Comparison of ENCODE assay signal across 7 cellular contexts in the genomic region with DNA sequence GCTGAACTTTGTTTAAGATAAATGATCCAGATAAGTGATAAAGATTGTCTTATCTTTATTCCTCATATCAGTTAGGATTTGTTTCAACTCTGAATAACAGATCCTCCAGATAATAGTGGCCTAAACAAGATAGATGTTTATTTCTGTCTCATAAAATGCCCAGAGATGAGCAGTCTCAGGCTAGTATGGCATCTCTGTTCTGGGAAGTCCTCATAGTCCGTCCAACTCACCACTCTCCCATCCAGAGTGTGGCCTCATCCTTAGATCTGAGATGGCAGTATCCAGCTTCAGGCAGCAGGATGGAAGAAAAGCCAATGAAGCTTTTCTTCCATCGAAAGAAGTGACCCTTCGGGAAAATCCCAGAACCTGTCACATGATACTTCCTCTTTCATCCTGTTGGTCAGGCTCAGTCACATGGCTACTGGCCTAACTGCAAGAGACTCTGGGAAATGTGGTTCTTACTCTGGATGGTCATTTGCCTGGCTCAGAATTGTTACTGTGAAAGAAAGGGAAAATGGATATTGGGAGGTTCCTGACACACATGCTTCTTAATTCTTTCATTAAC. TPM values are rescaled to one million over a fixed set of nuclear protein-coding genes. Genes with fewer than 3 reads are reported as not detected.
A peak's percentile ranks its signal among the peaks of the same experiment; 100 is the strongest.
DNase-seq lines count a peak whose midpoint lies in the region; ATAC-seq and TF ChIP-seq lines count a peak whose summit lies in the region.

No MANE protein-coding gene starts in this region.

- no peak overlapping the region for H3K23ac ChIP-seq in neuronal stem cell (ENCODE audit: low read depth, low read length, poor library complexity)

- intact Hi-C loops in CD14-positive monocyte (cut with micrococcal nuclease), result no loop called here

- H2BK12ac ChIP-seq in neuronal stem cell (ENCODE audit: low read length), result no peak overlapping the region

- H2AFZ ChIP-seq in GM23338 (no peak overlapping the region), OCI-LY3 (ENCODE audit: low read depth, low read length) (peak overlapping the region; percentile 88), neuronal stem cell (ENCODE audit: low read length) (peak overlapping the region; percentile 95)

- WGBS in neuronal stem cell (ENCODE audit: extremely low coverage in 2 of 2, insufficient read length in 2 of 2, insufficient replicate concordance in 1 of 2), 2 donors, result no CpG with 5 or more reads among the region's 3 CpGs

- ATAC-seq in GM23338, result peak; percentile 98
- no peak for ATAC-seq in HG03565 (IDR thresholded peaks at IDR 0.05; ENCODE audit: unreplicated experiment)

- H3K9ac ChIP-seq in OCI-LY3 (ENCODE audit: low read length), result peak overlapping the region; percentile 72
- H3K9ac ChIP-seq in neuronal stem cell (ENCODE audit: low read depth, low read length, poor library complexity), result no peak overlapping the region

- no peaks in the 10 kb centered on the region for H3K79me1 ChIP-seq in neuronal stem cell (ENCODE audit: low read depth, low read length)

- H3K36me3 ChIP-seq in GM23338 (ENCODE audit: insufficient read depth) (no peaks in the 10 kb centered on the region), OCI-LY3 (replicated peaks; ENCODE audit: low read depth, low read length) (no peaks in the 10 kb centered on the region), neuronal stem cell (replicated peaks in 1 of 2; ENCODE audit: control insufficient read depth in 2 of 2, insufficient read depth in 2 of 2, low read length in 2 of 2) (no peaks in the 10 kb centered on the region)

- H3K4me2 ChIP-seq in GM23338 (peak overlapping the region; percentile 71), OCI-LY3 (ENCODE audit: low read length) (peak overlapping the region; percentile 77), neuronal stem cell (ENCODE audit: insufficient read depth, low read length, poor library complexity, severe bottlenecking) (peak overlapping the region; percentile 35)

- TF ChIP-seq CTCF in GM23338 (conservative IDR thresholded peaks at IDR 0.05; ENCODE audit: low read depth in 2 of 2) (no peak), OCI-LY3 (IDR thresholded peaks at IDR 0.05; ENCODE audit: low read depth, low read length) (no peak), CD14-positive monocyte (IDR thresholded peaks at IDR 0.05) (no peak)

- H3K9me3 ChIP-seq in OCI-LY3 (ENCODE audit: insufficient read depth, low read length) (no peaks in the 10 kb centered on the region), neuronal stem cell (replicated peaks in 1 of 2; ENCODE audit: control insufficient read depth in 2 of 2, insufficient read depth in 1 of 2, low read depth in 1 of 2, low read length in 2 of 2) (no peaks in the 10 kb centered on the region)

- DNase-seq in GM23338 (ENCODE audit: low spot score) (peak; percentile 85), epidermal melanocyte (ENCODE audit: insufficient read length, low spot score) (peak; percentile 31), neuronal stem cell (ENCODE audit: low spot score) (peak; percentile 42), DMS79 treated with DMSO at 0.1 percent for 48 hours (lab: John Stamatoyannopoulos, UW) (no peak), CD14-positive monocyte (ENCODE audit: low spot score) (no peak)

- H3K4me1 ChIP-seq in GM23338 (ENCODE audit: insufficient read depth) (peaks cover 6% of the 10 kb centered on the region), OCI-LY3 (ENCODE audit: low read length) (peaks cover 9% of the 10 kb centered on the region), neuronal stem cell (ENCODE audit: control insufficient read depth in 2 of 2, insufficient read depth in 1 of 2, low read depth in 1 of 2, low read length in 2 of 2) (peaks cover under 1 to 8% of the 10 kb centered on the region in 2 donors)

- no peaks in the 10 kb centered on the region for H3K36me3 Mint-ChIP-seq in GM23338 (ENCODE audit: low read depth)
- peaks cover 7 to 9% of the 10 kb centered on the region in 2 donors for H3K36me3 Mint-ChIP-seq in CD14-positive monocyte

- no peak overlapping the region for H4K8ac ChIP-seq in neuronal stem cell (ENCODE audit: low read depth, low read length)

- H3K4me1 Mint-ChIP-seq in GM23338, result peaks cover 6% of the 10 kb centered on the region
- H3K4me1 Mint-ChIP-seq in CD14-positive monocyte, result peaks cover 23% of the 10 kb centered on the region

- H3K18ac ChIP-seq in neuronal stem cell (ENCODE audit: low read length), result no peak overlapping the region

- H3K9me2 ChIP-seq in GM23338 (ENCODE audit: insufficient read depth), result no peaks in the 10 kb centered on the region

- H4K91ac ChIP-seq in neuronal stem cell (ENCODE audit: low read depth, low read length, poor library complexity), result no peak overlapping the region

- H3K4ac ChIP-seq in neuronal stem cell (ENCODE audit: low read length), result no peak overlapping the region

- H3K4me3 ChIP-seq in GM23338, result peak overlapping the region; percentile 50
- H3K4me3 ChIP-seq in OCI-LY3 (ENCODE audit: low read length), result peak overlapping the region; percentile 83
- peak overlapping the region; percentile 60 to 71 for H3K4me3 ChIP-seq in neuronal stem cell (ENCODE audit: low read length in 2 of 2)

- H3K4me3 Mint-ChIP-seq in GM23338 (peak overlapping the region; percentile 95), CD14-positive monocyte (peak overlapping the region in 1 of 2 donors; percentile 65)

- H2AK5ac ChIP-seq in neuronal stem cell (ENCODE audit: low read depth, low read length), result no peak overlapping the region

- H2BK120ac ChIP-seq in neuronal stem cell (ENCODE audit: low read depth, low read length), result no peak overlapping the region

- H3K27ac Mint-ChIP-seq in GM23338 (peak overlapping the region; percentile 90), CD14-positive monocyte (peak overlapping the region in 2 of 7 donors; percentile 6 to 35)

- H3K14ac ChIP-seq in neuronal stem cell (ENCODE audit: low read length), result no peak overlapping the region

- H3K79me2 ChIP-seq in GM23338 (replicated peaks; ENCODE audit: insufficient read depth), result no peaks in the 10 kb centered on the region
- H3K79me2 ChIP-seq in OCI-LY3 (ENCODE audit: low read length), result no peaks in the 10 kb centered on the region

- H3F3A ChIP-seq in GM23338 (replicated peaks; ENCODE audit: low read depth), result no peaks in the 10 kb centered on the region

- no peak overlapping the region for H3K27ac ChIP-seq in GM23338 (ENCODE audit: low read depth)
- peak overlapping the region; percentile 34 for H3K27ac ChIP-seq in OCI-LY3 (ENCODE audit: low read length)
- no peak overlapping the region for H3K27ac ChIP-seq in neuronal stem cell (replicated peaks; ENCODE audit: low read length)

- no peak overlapping the region for H2BK15ac ChIP-seq in neuronal stem cell (ENCODE audit: low read length)

- H3K27me3 Mint-ChIP-seq in GM23338 (ENCODE audit: insufficient read depth, low read depth, poor library complexity) (peaks cover 8% of the 10 kb centered on the region), CD14-positive monocyte (ENCODE audit: low read depth in 3 of 3) (peaks cover 0 to 2% (median 1%) of the 10 kb centered on the region in 3 donors)

- H4K20me1 ChIP-seq in GM23338 (replicated peaks; ENCODE audit: insufficient read depth), result no peaks in the 10 kb centered on the region
- H4K20me1 ChIP-seq in OCI-LY3 (ENCODE audit: insufficient read depth, low read length), result no peaks in the 10 kb centered on the region

- H3K27me3 ChIP-seq in GM23338 (ENCODE audit: insufficient read depth) (peaks cover 4% of the 10 kb centered on the region), OCI-LY3 (ENCODE audit: low read depth, low read length) (no peaks in the 10 kb centered on the region), neuronal stem cell (ENCODE audit: control insufficient read depth in 3 of 3, insufficient read depth in 3 of 3, low read depth in 1 of 3, low read length in 3 of 3) (peaks cover 0 to 19% (median 0%) of the 10 kb centered on the region in 3 experiments)

- H2BK5ac ChIP-seq in neuronal stem cell (ENCODE audit: low read length), result no peak overlapping the region

- no peaks in the 10 kb centered on the region for H3K9me3 Mint-ChIP-seq in GM23338
- peaks cover 0 to 1% (median 0%) of the 10 kb centered on the region in 7 donors for H3K9me3 Mint-ChIP-seq in CD14-positive monocyte

TF ChIP-seq in GM23338, 12 proteins besides CTCF, POLR2A, EP300 and RAD21 (continues in another document):
- TF ChIP-seq EZH2phosphoT487 (IDR thresholded peaks at IDR 0.05; ENCODE audit: unreplicated experiment), result no peak
- TF ChIP-seq EZH2 (IDR thresholded peaks at IDR 0.05; ENCODE audit: low read depth, unreplicated experiment), result no peak
- no peak for TF ChIP-seq ZNF331 (CRISPR knock-in tag; IDR thresholded peaks at IDR 0.05; ENCODE audit: low read depth)
- TF ChIP-seq NANOG (IDR thresholded peaks at IDR 0.05; ENCODE audit: borderline replicate concordance), result no peak
- TF ChIP-seq, protein P1, sequence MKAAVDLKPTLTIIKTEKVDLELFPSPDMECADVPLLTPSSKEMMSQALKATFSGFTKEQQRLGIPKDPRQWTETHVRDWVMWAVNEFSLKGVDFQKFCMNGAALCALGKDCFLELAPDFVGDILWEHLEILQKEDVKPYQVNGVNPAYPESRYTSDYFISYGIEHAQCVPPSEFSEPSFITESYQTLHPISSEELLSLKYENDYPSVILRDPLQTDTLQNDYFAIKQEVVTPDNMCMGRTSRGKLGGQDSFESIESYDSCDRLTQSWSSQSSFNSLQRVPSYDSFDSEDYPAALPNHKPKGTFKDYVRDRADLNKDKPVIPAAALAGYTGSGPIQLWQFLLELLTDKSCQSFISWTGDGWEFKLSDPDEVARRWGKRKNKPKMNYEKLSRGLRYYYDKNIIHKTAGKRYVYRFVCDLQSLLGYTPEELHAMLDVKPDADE (IDR thresholded peaks at IDR 0.05), result peak; percentile 80

RNA-seq across cellular contexts. Expression of a gene that starts 29.4 kb away (rescaled TPM):
- 0.43 TPM in 1 of 2 replicates, not detected in the other for total RNA-seq in GM23338 (2014; rRNA removed; shearing (Covaris generic))
- polyA plus RNA-seq in GM23338 (2016; fragmentation: Nextera tagmentation; extraction: Ambion mirVana) (not detected in 2 replicates), CD14-positive monocyte (10 to 100 TPM; 51.9 to 59.1 TPM)
- not detected for polyA plus RNA-seq in neuronal stem cell (2013, experiment 1 of 2)
- polyA plus RNA-seq in neuronal stem cell (2013, experiment 2 of 2), result not detected

Comparison
In these comparisons a context has a peak if more than half of its experiments do, and no peak if none do; other contexts are left out.
1. DNase-seq: peak in GM23338 (single experiment), epidermal melanocyte (single experiment) and neuronal stem cell (single experiment); none in DMS79 treated with DMSO at 0.1 percent for 48 hours (single experiment) and CD14-positive monocyte (single experiment).
2. RNA of a gene that starts 29.4 kb away (polyA plus RNA-seq): 51.9 to 59.1 TPM in CD14-positive monocyte; not detected in GM23338; every median in the first group is over 10 times any median in the second.
3. Peak in every context shown above with its lines, with median percentiles within 50 percentile points of each other: H3K4me2 ChIP-seq and H3K4me3 ChIP-seq.